ENCODE assay signal across 1 cellular context in genomic region chr16:46991729-46992704, GRCh38.
A peak's percentile ranks its signal among the peaks of the same experiment; 100 is the strongest.
TF ChIP-seq lines count a peak whose summit lies in the region.

No MANE protein-coding gene starts in this region.

TF ChIP-seq in HepG2, 621 proteins besides CTCF, POLR2A, EP300 and RAD21 (continued from another document):
- TF ChIP-seq, protein P1, sequence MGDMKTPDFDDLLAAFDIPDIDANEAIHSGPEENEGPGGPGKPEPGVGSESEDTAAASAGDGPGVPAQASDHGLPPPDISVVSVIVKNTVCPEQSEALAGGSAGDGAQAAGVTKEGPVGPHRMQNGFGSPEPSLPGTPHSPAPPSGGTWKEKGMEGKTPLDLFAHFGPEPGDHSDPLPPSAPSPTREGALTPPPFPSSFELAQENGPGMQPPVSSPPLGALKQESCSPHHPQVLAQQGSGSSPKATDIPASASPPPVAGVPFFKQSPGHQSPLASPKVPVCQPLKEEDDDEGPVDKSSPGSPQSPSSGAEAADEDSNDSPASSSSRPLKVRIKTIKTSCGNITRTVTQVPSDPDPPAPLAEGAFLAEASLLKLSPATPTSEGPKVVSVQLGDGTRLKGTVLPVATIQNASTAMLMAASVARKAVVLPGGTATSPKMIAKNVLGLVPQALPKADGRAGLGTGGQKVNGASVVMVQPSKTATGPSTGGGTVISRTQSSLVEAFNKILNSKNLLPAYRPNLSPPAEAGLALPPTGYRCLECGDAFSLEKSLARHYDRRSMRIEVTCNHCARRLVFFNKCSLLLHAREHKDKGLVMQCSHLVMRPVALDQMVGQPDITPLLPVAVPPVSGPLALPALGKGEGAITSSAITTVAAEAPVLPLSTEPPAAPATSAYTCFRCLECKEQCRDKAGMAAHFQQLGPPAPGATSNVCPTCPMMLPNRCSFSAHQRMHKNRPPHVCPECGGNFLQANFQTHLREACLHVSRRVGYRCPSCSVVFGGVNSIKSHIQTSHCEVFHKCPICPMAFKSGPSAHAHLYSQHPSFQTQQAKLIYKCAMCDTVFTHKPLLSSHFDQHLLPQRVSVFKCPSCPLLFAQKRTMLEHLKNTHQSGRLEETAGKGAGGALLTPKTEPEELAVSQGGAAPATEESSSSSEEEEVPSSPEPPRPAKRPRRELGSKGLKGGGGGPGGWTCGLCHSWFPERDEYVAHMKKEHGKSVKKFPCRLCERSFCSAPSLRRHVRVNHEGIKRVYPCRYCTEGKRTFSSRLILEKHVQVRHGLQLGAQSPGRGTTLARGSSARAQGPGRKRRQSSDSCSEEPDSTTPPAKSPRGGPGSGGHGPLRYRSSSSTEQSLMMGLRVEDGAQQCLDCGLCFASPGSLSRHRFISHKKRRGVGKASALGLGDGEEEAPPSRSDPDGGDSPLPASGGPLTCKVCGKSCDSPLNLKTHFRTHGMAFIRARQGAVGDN (CRISPR knock-in tag; IDR thresholded peaks at IDR 0.05), result peak; percentile 60
- TF ChIP-seq MIER3 (CRISPR knock-in tag; IDR thresholded peaks at IDR 0.05; ENCODE audit: borderline replicate concordance) (peak; percentile 27; the same call in 1 of the 2 replicates), ZBTB3 (CRISPR knock-in tag; IDR thresholded peaks at IDR 0.05; ENCODE audit: borderline replicate concordance, low read depth) (no peak), ZMAT3 (CRISPR knock-in tag; conservative IDR thresholded peaks at IDR 0.05) (0 out of 2 replicates have a peak, but pooled peaks have one; percentile 19), CCDC6 (CRISPR knock-in tag; IDR thresholded peaks at IDR 0.05) (no peak), ZFP1 (CRISPR knock-in tag; IDR thresholded peaks at IDR 0.05) (no peak), ZNF263 (CRISPR knock-in tag; IDR thresholded peaks at IDR 0.05) (0 out of 2 replicates have a peak, but pooled peaks have one; percentile 16), ZFP36L2 (CRISPR knock-in tag; IDR thresholded peaks at IDR 0.05) (no peak)
